Comparison of ENCODE assay signal across 9 cellular contexts in the genomic region with DNA sequence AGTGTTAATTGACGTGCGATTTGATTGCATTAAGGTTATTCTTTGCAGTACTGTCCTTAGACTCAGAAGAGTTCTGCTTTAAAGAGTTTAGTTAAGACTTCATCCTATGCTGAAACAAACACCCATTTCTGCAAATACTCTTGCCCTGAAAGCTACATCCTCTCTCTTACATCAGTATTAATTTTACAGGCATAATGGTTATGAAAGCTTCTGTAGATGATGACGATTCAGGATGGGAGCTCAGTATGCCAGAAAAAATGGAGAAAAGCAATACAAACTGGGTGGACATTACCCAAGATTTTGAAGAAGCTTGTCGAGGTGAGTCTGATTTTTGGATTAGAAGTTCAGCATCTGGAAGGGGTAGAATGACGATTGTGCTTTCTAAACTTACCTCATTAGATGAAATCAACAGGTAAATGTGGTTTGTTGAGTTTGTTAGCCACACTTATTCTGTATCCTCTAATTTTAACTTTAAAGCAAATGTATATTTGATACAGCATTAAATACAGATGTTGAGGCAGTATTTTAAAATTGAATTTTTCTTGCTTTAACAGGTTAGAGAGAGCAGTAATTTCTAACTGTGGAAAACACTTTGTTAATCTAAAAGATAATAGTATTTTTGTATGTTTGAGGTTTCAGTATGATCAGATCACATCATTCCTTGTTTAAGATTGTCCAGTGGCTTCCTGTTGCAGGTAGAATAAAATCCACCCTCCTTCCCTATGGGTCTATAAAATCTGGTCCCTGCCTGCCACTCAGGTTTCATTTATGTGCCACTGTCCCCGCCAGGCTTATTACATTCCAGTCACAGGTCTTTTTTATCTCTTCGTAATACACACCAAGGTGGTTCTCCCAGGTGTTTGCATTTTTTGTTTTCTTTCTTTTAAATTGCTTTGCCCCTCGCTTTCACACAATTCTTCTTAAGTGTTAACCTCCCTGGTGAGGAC. TPM values are rescaled to one million over a fixed set of nuclear protein-coding genes. Genes with fewer than 3 reads are reported as not detected.
DNase-seq lines count a peak whose midpoint lies in the region; ATAC-seq, FAIRE-seq and TF ChIP-seq lines count a peak whose summit lies in the region.
"Had no signal": no experiment of that assay in that cellular context is flagged by ENCODE, and none has a peak within 500 bp of the region (broad histone marks: within the 10 kb centered on the region; RNA-seq: fewer than 3 reads in every experiment).

No MANE protein-coding gene starts in this region.

- H2BK20ac ChIP-seq in H1 (ENCODE audit: low read length): no peak overlapping the region

- peak in 3 of 5 donors; percentile 1 to 6 (median 2) for DNase-seq in CD4-positive, alpha-beta memory T cell
- DNase-seq in NAMALWA (ENCODE audit: low spot score) (peak; percentile 33), H1 (ENCODE audit: low read depth in 1 of 2, low spot score in 2 of 2) (no peak), putamen (ENCODE audit: low spot score) (no peak), AG20443 (ENCODE audit: low spot score) (no peak), GM19239 (ENCODE audit: insufficient read length, low spot score) (no peak)
- DNase-seq: dermis blood vessel endothelial cell had no signal

- H3K36me3 ChIP-seq in CD4-positive, alpha-beta memory T cell (ENCODE audit: insufficient read depth, low read length): peaks cover 12% of the 10 kb centered on the region
- H3K36me3 ChIP-seq in H1 (ENCODE audit: control insufficient read depth in 2 of 4, insufficient read depth in 4 of 4, low read length in 3 of 4): peaks cover 5 to 39% (median 12%) of the 10 kb centered on the region in 4 experiments; a peak in 7 of 8 replicates
- H3K36me3 ChIP-seq in neuron (ENCODE audit: insufficient read depth, low read length): peaks cover 41% of the 10 kb centered on the region

- peaks cover under 1% of the 10 kb centered on the region; the same call in 1 of the 2 replicates for H3K79me1 ChIP-seq in H1 (ENCODE audit: low read depth, low read length)

- no peak overlapping the region for H3K18ac ChIP-seq in H1 (ENCODE audit: extremely low read depth, low read length)

- peak overlapping the region in 6 of 8 donors; percentile 86 to 95 (median 90) for H3K4me3 Mint-ChIP-seq in CD4-positive, alpha-beta memory T cell

- no peak overlapping the region for H4K91ac ChIP-seq in H1 (replicated peaks; ENCODE audit: insufficient read length, low read length)

- H3K4me2 ChIP-seq in H1 (ENCODE audit: insufficient read depth in 1 of 2, low read depth in 2 of 2, low read length in 2 of 2): peak overlapping the region; percentile 77 to 82

- POLR2A ChIA-PET in CD4-positive, alpha-beta memory T cell (lab: Charles Lee; ENCODE audit: partially characterized antibody): interaction anchor here (0.9 to 3.0 kb wide), 4 partner anchors 201 to 1962 kb away, joined by 3 to 15 read pairs (median 6); a partner anchor contains a TSS
- POLR2A ChIA-PET in H1 (lab: Charles Lee; ENCODE audit: partially characterized antibody): interaction anchor here (0.5 to 1.3 kb wide), 7 partner anchors 8 to 200 kb away, joined by 3 to 8 read pairs (median 3); a partner anchor contains a TSS

- H3K27me3 ChIP-seq in CD4-positive, alpha-beta memory T cell (ENCODE audit: insufficient read depth, low read length): no peaks in the 10 kb centered on the region
- H3K27me3 ChIP-seq in H1 (replicated peaks in 1 of 4; ENCODE audit: control insufficient read depth in 3 of 4, extremely low read depth in 1 of 4, insufficient read depth in 3 of 4, low read length in 3 of 4): no peaks in the 10 kb centered on the region
- no peaks in the 10 kb centered on the region for H3K27me3 ChIP-seq in neuron (ENCODE audit: insufficient read depth, low read length)

- intact Hi-C loops in CD4-positive, alpha-beta memory T cell (cut with micrococcal nuclease): loop anchor here (1.0 to 5.0 kb wide), 3 partner anchors 340 to 1005 kb away; a partner anchor contains a TSS

- H3K79me2 ChIP-seq in H1 (ENCODE audit: control insufficient read depth in 1 of 2, insufficient read depth in 2 of 2, low read length in 2 of 2): peaks cover 12 to 57% of the 10 kb centered on the region in 2 experiments

- peaks cover 19 to 26% (median 24%) of the 10 kb centered on the region in 4 donors for H3K4me1 Mint-ChIP-seq in CD4-positive, alpha-beta memory T cell

- H3K27ac ChIP-seq in CD4-positive, alpha-beta memory T cell (ENCODE audit: low read depth, low read length): peak overlapping the region; percentile 87
- H3K27ac ChIP-seq in H1 (ENCODE audit: low read depth, low read length): no peak overlapping the region

- no peak for TF ChIP-seq RAD21 in H1 (IDR thresholded peaks at IDR 0.05 in 1 of 2, conservative IDR thresholded peaks at IDR 0.05 in 1 of 2; ENCODE audit: low read depth in 2 of 2, low read length in 2 of 2)

- ATAC-seq in HG02884 (IDR thresholded peaks at IDR 0.05; ENCODE audit: unreplicated experiment): no peak

- no peak overlapping the region for H3K56ac ChIP-seq in H1 (replicated peaks; ENCODE audit: insufficient read length, low read depth, low read length)

- H2BK5ac ChIP-seq in H1 (ENCODE audit: low read depth, low read length): peak overlapping the region; percentile 87; the same call in 1 of the 2 replicates

- H2AFZ ChIP-seq in H1 (ENCODE audit: low read length) (0 out of 2 replicates have a peak overlapping the region, but pooled peaks have one; percentile 9), neuron (ENCODE audit: low read depth, low read length) (peak overlapping the region; percentile 92)

- H4K8ac ChIP-seq in H1 (ENCODE audit: extremely low read depth, insufficient read depth, low read length): no peak overlapping the region

- no peak overlapping the region for H2BK15ac ChIP-seq in H1 (ENCODE audit: low read length)

- TF ChIP-seq CTCF in H1 (IDR thresholded peaks at IDR 0.05; ENCODE audit: control extremely low read depth in 1 of 3, insufficient read depth in 1 of 3, low read depth in 1 of 3, low read length in 3 of 3): no peak

- 60% methylated on average over 8 of the region's 8 CpGs; no CpG with 5 or more reads in 1 of the 2 experiments for WGBS in H1 (ENCODE audit: extremely low coverage in 1 of 2, insufficient coverage in 1 of 2, insufficient read length in 1 of 2, insufficient replicate concordance in 2 of 2, low coverage in 1 of 2, low lambda C conversion rate in 2 of 2, missing lambda C conversion rate in 1 of 2), 2 experiments

- no peak overlapping the region for H3K14ac ChIP-seq in H1 (ENCODE audit: insufficient read length)

- no peaks in the 10 kb centered on the region for H3K9me3 Mint-ChIP-seq in CD4-positive, alpha-beta memory T cell

- no peak overlapping the region for H4K5ac ChIP-seq in H1 (ENCODE audit: insufficient read length, low read depth, low read length)

- peak overlapping the region; percentile 43 to 73 for H3K4me3 ChIP-seq in CD4-positive, alpha-beta memory T cell (ENCODE audit: low read length in 2 of 2)
- H3K4me3 ChIP-seq in H1 (ENCODE audit: extremely low read depth in 1 of 4, insufficient read depth in 2 of 4, low read depth in 3 of 4, low read length in 4 of 4): peak overlapping the region; percentile 88 to 93 (median 90)
- H3K4me3 ChIP-seq in neuron (ENCODE audit: low read length): peak overlapping the region; percentile 88

- H2BK12ac ChIP-seq in H1 (ENCODE audit: low read depth, low read length): no peak overlapping the region

- H4K20me1 ChIP-seq in H1 (replicated peaks in 1 of 2; ENCODE audit: control insufficient read depth in 1 of 2, insufficient read depth in 2 of 2, low read length in 2 of 2): peaks cover 0 to 4% of the 10 kb centered on the region in 2 experiments

- TF ChIP-seq EP300 in H1 (IDR thresholded peaks at IDR 0.05; ENCODE audit: borderline replicate concordance in 1 of 2, low read depth in 2 of 2, low read length in 2 of 2): no peak

- FAIRE-seq in H1 (lab: Jason Lieb, UNC): no peak
- FAIRE-seq in GM19239 (lab: Jason Lieb, UNC): no peak

- peak overlapping the region in 4 of 7 donors; percentile 91 to 92 (median 92) for H3K27ac Mint-ChIP-seq in CD4-positive, alpha-beta memory T cell

- no peak for TF ChIP-seq POLR2A in H1 (IDR thresholded peaks at IDR 0.05; ENCODE audit: control extremely low read depth in 1 of 2, low read depth in 2 of 2, low read length in 2 of 2)

- peaks cover 11 to 21% of the 10 kb centered on the region in 2 donors for H3K36me3 Mint-ChIP-seq in CD4-positive, alpha-beta memory T cell

- H3K23me2 ChIP-seq in H1 (ENCODE audit: low read depth, low read length): peaks cover 5% of the 10 kb centered on the region

- no peaks in the 10 kb centered on the region for H3K27me3 Mint-ChIP-seq in CD4-positive, alpha-beta memory T cell

- no peak overlapping the region for H2BK120ac ChIP-seq in H1 (replicated peaks; ENCODE audit: low read depth, low read length)

- no peak overlapping the region for H3K23ac ChIP-seq in H1 (ENCODE audit: insufficient read length)

- H3K9ac ChIP-seq in H1 (replicated peaks in 1 of 4; ENCODE audit: extremely low read depth in 1 of 4, low read depth in 3 of 4, low read length in 3 of 4): peak overlapping the region; percentile 81 to 92 (median 84)

- no peak overlapping the region for H2AK5ac ChIP-seq in H1 (ENCODE audit: low read depth, low read length)

- H3K9me3 ChIP-seq in CD4-positive, alpha-beta memory T cell (ENCODE audit: control insufficient read depth in 1 of 2, low read length in 2 of 2): no peaks in the 10 kb centered on the region
- no peaks in the 10 kb centered on the region for H3K9me3 ChIP-seq in H1 (ENCODE audit: insufficient read depth in 2 of 2, low read depth in 1 of 2, low read length in 1 of 2)
- no peaks in the 10 kb centered on the region for H3K9me3 ChIP-seq in neuron (ENCODE audit: low read length)

- H3K4me1 ChIP-seq in CD4-positive, alpha-beta memory T cell (ENCODE audit: insufficient read depth, low read length): peaks cover 45% of the 10 kb centered on the region
- H3K4me1 ChIP-seq in H1 (replicated peaks in 1 of 4; ENCODE audit: control insufficient read depth in 3 of 4, insufficient read depth in 4 of 4, low read length in 3 of 4) (peaks cover 0 to 3% (median 0%) of the 10 kb centered on the region in 4 experiments; a peak in 2 of 7 replicates), neuron (ENCODE audit: insufficient read depth, low read length) (peaks cover 13% of the 10 kb centered on the region)

- CTCF ChIA-PET in CD4-positive, alpha-beta memory T cell (lab: Charles Lee; ENCODE audit: partially characterized antibody): interaction anchor here (1.0 kb wide), 1 partner anchor 122 kb away, joined by 4 read pairs; no protein-coding TSS in a partner anchor
- CTCF ChIA-PET in H1 (lab: Charles Lee; ENCODE audit: partially characterized antibody): interaction anchor here (0.7 to 2.3 kb wide), 5 partner anchors 45 to 128 kb away, joined by 3 to 6 read pairs (median 3); no protein-coding TSS in a partner anchor

- H3K4ac ChIP-seq in H1 (replicated peaks; ENCODE audit: insufficient read length, low read depth, low read length): no peak overlapping the region

RNA-seq across cellular contexts. Expression of a gene that starts 1.3 kb away (rescaled TPM):
- total RNA-seq in CD4-positive, alpha-beta memory T cell: 10 to 100 TPM; 24.8 to 27.8 TPM
- polyA plus RNA-seq in CD4-positive, alpha-beta memory T cell: 10 to 100 TPM; 14.7 to 15.7 TPM
- 30.9 and 35.2 TPM in 2 replicates for total RNA-seq in H1 (2021; fragmentation: NEBNext Ultra II Directional; extraction: Animal tissue kit (Norgen Biotek cat#: 25700))
- polyA plus RNA-seq in H1 (2011; rRNA removed): 8.8 and 12.9 TPM in 2 replicates
- polyA plus RNA-seq in H1 (2011; cell fraction: cytosol; rRNA removed): 19.2 TPM
- 14.7 TPM for polyA plus RNA-seq in H1 (2011; cell fraction: nucleus; rRNA removed)
- 15.5 to 35.0 TPM (median 22.0 TPM) in 4 replicates for polyA plus RNA-seq in H1 (2012, experiment 1 of 2)
- polyA plus RNA-seq in H1 (2012, experiment 2 of 2): 2.7 TPM
- polyA plus RNA-seq in H1 (2013, experiment 1 of 2): 27.1 TPM
- 27.9 TPM for polyA plus RNA-seq in H1 (2013, experiment 2 of 2)
- 23.4 and 36.6 TPM in 2 replicates for polyA minus RNA-seq in H1 (2011; rRNA and poly(A)+ RNA removed)
- 11.8 TPM for polyA minus RNA-seq in H1 (2011; cell fraction: cytosol; rRNA and poly(A)+ RNA removed)
- 27.9 TPM for polyA minus RNA-seq in H1 (2011; cell fraction: nucleus; rRNA and poly(A)+ RNA removed)

Comparison
In these comparisons a context has a peak if more than half of its experiments do, and no peak if none do; other contexts are left out.
1. DNase-seq: peak in CD4-positive, alpha-beta memory T cell (3 of 5) and NAMALWA (single experiment); none in H1 (0 of 2), putamen (single experiment), AG20443 (single experiment) and GM19239 (single experiment).
2. Peak in every context shown above with its lines, with median percentiles within 50 percentile points of each other: H3K4me3 ChIP-seq.